Comparison of ENCODE assay signal across 6 cellular contexts in the genomic region with DNA sequence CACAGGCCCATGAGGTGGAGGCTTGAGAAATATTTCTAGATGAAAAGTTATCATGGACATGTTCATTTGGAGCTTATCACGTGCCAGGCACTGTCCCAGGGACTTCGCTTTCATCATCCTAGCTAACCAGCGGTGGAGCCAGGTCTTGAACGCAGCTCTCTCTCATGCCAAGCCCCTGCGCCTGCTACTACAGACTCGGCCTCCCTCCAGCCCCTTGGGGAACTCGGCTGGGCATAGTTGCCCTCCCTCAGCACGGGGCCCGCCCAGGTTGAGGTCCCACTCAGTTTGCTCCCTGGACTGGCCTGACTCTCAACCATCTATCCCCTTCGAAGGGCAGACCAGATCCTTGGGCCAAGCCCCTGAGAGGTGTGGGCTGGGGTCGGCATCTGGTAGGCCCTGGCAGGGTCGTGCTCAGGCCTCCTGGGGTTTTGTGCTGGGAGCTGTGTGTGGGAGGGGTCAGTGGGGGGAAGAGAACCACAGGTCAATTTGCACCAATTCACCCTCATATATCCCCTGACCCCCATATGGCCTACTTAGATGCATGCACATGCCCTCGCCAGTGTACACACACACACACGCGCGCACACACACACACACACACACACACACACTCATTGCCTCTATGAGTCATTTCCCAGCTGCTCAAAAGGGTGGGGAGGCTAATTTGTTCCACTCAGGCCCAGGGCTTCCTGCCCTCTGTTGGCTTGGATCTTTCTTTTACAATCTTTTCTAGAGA.
DNase-seq lines count a peak whose midpoint lies in the region; ATAC-seq, FAIRE-seq and TF ChIP-seq lines count a peak whose summit lies in the region.

No MANE protein-coding gene starts in this region.

- DNase-seq in AG20443 (ENCODE audit: low spot score) (peak; percentile 91), RCC 7860 (ENCODE audit: low spot score) (peak; percentile 16), coronary artery (ENCODE audit: low spot score) (no peak), skeletal muscle cell (ENCODE audit: low read depth) (peak; percentile 83)

- H3K4me3 ChIP-seq in coronary artery (no peak overlapping the region), skeletal muscle cell (ENCODE audit: low read depth, low read length) (no peak overlapping the region)

- H3K27ac ChIP-seq in coronary artery = peak overlapping the region; percentile 32 to 77

- ATAC-seq in GM19324 (IDR thresholded peaks at IDR 0.05; ENCODE audit: low FRiP score, unreplicated experiment) (no peak), GM18505 (IDR thresholded peaks at IDR 0.05; ENCODE audit: unreplicated experiment) (no peak)

- FAIRE-seq in RCC 7860 (lab: Jason Lieb, UNC) = no peak

- no peak for TF ChIP-seq POLR2A in GM18505 (IDR thresholded peaks at IDR 0.05; ENCODE audit: borderline replicate concordance, extremely low read depth, insufficient read depth, insufficient read length)

- TF ChIP-seq CTCF in coronary artery (IDR thresholded peaks at IDR 0.05) = no peak
